29 cellular contexts compared by ENCODE assay signal in genomic region chr15:63556246-63556645, GRCh38. TPM values are rescaled to one million over a fixed set of nuclear protein-coding genes. Genes with fewer than 3 reads are reported as not detected.
DNase-seq lines count a peak whose midpoint lies in the region; ATAC-seq, FAIRE-seq and TF ChIP-seq lines count a peak whose summit lies in the region.
"Had no signal": no experiment of that assay in that cellular context is flagged by ENCODE, and none has a peak within 500 bp of the region (broad histone marks: within the 10 kb centered on the region; RNA-seq: fewer than 3 reads in every experiment).

No MANE protein-coding gene starts in this region.

- peaks cover 62% of the 10 kb centered on the region for H3K4me1 Mint-ChIP-seq in activated naive CD4-positive, alpha-beta T cell treated with anti-CD3 and anti-CD28 coated beads for 36 hours (ENCODE audit: low read depth)
- peaks cover 34% of the 10 kb centered on the region for H3K4me1 Mint-ChIP-seq in central memory CD8-positive, alpha-beta T cell

- H3K4ac ChIP-seq in trophoblast cell (ENCODE audit: low read depth, low read length), result no peak overlapping the region

- no peak overlapping the region for H2AK5ac ChIP-seq in trophoblast cell (ENCODE audit: low read length)

- no peak overlapping the region for H3K18ac ChIP-seq in trophoblast cell (ENCODE audit: low read length)

- no peak for ATAC-seq in central memory CD8-positive, alpha-beta T cell (replicated peaks; ENCODE audit: extremely low read depth, poor library complexity, severe bottlenecking)
- ATAC-seq: foreskin keratinocyte, HCT116, left cardiac atrium had no signal

- H4K91ac ChIP-seq in trophoblast cell (ENCODE audit: low read depth, low read length), result no peak overlapping the region

- peak; percentile 78 for FAIRE-seq in GM12892 (lab: Jason Lieb, UNC)

- no peaks in the 10 kb centered on the region for H3K9me3 ChIP-seq in trophoblast cell (ENCODE audit: insufficient read depth, low read depth, low read length)
- H3K9me3 ChIP-seq: A549, esophagus muscularis mucosa, SJSA1, stomach, thyroid gland had no signal

- peaks cover 0 to under 1% of the 10 kb centered on the region in 2 experiments for H3K4me1 ChIP-seq in trophoblast cell (ENCODE audit: control insufficient read depth in 1 of 2, insufficient read depth in 2 of 2, low read length in 2 of 2)

- H2AFZ ChIP-seq in trophoblast cell (ENCODE audit: insufficient read depth, low read length, poor library complexity), result no peak overlapping the region

- no peak for TF ChIP-seq POLR2A in GM12892 (IDR thresholded peaks at IDR 0.05; ENCODE audit: low read depth, low read length)

- peaks cover 39% of the 10 kb centered on the region for H3K36me3 Mint-ChIP-seq in activated naive CD4-positive, alpha-beta T cell treated with anti-CD3 and anti-CD28 coated beads for 36 hours (ENCODE audit: low read depth)
- peaks cover 47% of the 10 kb centered on the region for H3K36me3 Mint-ChIP-seq in central memory CD8-positive, alpha-beta T cell (ENCODE audit: insufficient read depth)

- H2BK12ac ChIP-seq in trophoblast cell (ENCODE audit: low read length), result no peak overlapping the region

- no peak overlapping the region for H4K12ac ChIP-seq in trophoblast cell (ENCODE audit: low read depth, low read length)

- DNase-seq in activated naive CD4-positive, alpha-beta T cell treated with anti-CD3 and anti-CD28 coated beads for 36 hours, result no peak
- no peak for DNase-seq in activated naive CD4-positive, alpha-beta T cell (lab: John Stamatoyannopoulos, UW)
- no peak for DNase-seq in GM12892 (ENCODE audit: insufficient read length)
- no peak for DNase-seq in central memory CD8-positive, alpha-beta T cell (ENCODE audit: low spot score in 2 of 2)
- DNase-seq in trophoblast cell, result no peak
- no peak for DNase-seq in inferior parietal cortex (ENCODE audit: extremely low spot score)
- DNase-seq in NCI-H524 treated with DMSO at 0.1 percent for 48 hours (lab: John Stamatoyannopoulos, UW), result no peak
- no peak for DNase-seq in NCI-H1694 treated with DMSO at 0.1 percent for 48 hours (lab: John Stamatoyannopoulos, UW)
- DNase-seq: activated CD4-positive, alpha-beta T cell treated with anti-CD3 and anti-CD28 coated beads, Interleukin-2, amount 50 U/mL, for 4 hours; activated gamma-delta T cell treated with Interleukin-2 at 50 U/mL for 16 hours; AML-193; aorta; endodermal cell; foreskin keratinocyte; GDM1; left cardiac atrium; NCI-H1417; NCI-H2081 treated with DMSO at 0.1 percent for 48 hours; NCI-H345; NCI-H748 treated with DMSO at 0.1 percent for 48 hours; nucleus accumbens; stomach; T-helper 1 cell; thyroid gland had no signal

- H3K14ac ChIP-seq in trophoblast cell (ENCODE audit: low read length), result no peak overlapping the region

- no peak overlapping the region for H3K27ac ChIP-seq in trophoblast cell (ENCODE audit: low read depth, low read length)
- H3K27ac ChIP-seq: A549, cardiac muscle cell, foreskin keratinocyte, SJSA1, thyroid gland had no signal

- no peaks in the 10 kb centered on the region for H3K9me3 Mint-ChIP-seq in activated naive CD4-positive, alpha-beta T cell treated with anti-CD3 and anti-CD28 coated beads for 36 hours
- H3K9me3 Mint-ChIP-seq in central memory CD8-positive, alpha-beta T cell, result no peaks in the 10 kb centered on the region
- H3K9me3 Mint-ChIP-seq: endodermal cell had no signal

- H3K4me3 ChIP-seq in trophoblast cell (ENCODE audit: low read depth, low read length), result no peak overlapping the region
- H3K4me3 ChIP-seq: A549, cardiac muscle cell, esophagus muscularis mucosa, SJSA1, stomach, thyroid gland had no signal

- no peak overlapping the region for H3K4me2 ChIP-seq in trophoblast cell (ENCODE audit: low read length)
- H3K4me2 ChIP-seq: A549 had no signal

- no peak overlapping the region for H2BK120ac ChIP-seq in trophoblast cell (ENCODE audit: insufficient read depth, low read length, poor library complexity)

- no peak overlapping the region for H3K9ac ChIP-seq in trophoblast cell (ENCODE audit: low read length)

- CTCF ChIA-PET in activated naive CD4-positive, alpha-beta T cell treated with anti-CD3 and anti-CD28 coated beads for 36 hours (lab: Charles Lee), result interaction anchor here (1.0 kb wide), 1 partner anchor 89 kb away, joined by 3 read pairs; no protein-coding TSS in a partner anchor

- H3K4me3 Mint-ChIP-seq in activated naive CD4-positive, alpha-beta T cell treated with anti-CD3 and anti-CD28 coated beads for 36 hours, result no peak overlapping the region
- H3K4me3 Mint-ChIP-seq in central memory CD8-positive, alpha-beta T cell, result no peak overlapping the region
- H3K4me3 Mint-ChIP-seq: endodermal cell had no signal

- H3K79me1 ChIP-seq in trophoblast cell (ENCODE audit: low read length), result no peaks in the 10 kb centered on the region

- WGBS in trophoblast cell (ENCODE audit: extremely low coverage, insufficient coverage, insufficient read length), result no CpG with 5 or more reads among the region's 6 CpGs

- peak overlapping the region; percentile 41 for H3K27ac Mint-ChIP-seq in activated naive CD4-positive, alpha-beta T cell treated with anti-CD3 and anti-CD28 coated beads for 36 hours
- H3K27ac Mint-ChIP-seq in central memory CD8-positive, alpha-beta T cell (ENCODE audit: low read depth), result peak overlapping the region; percentile 46
- H3K27ac Mint-ChIP-seq: endodermal cell had no signal

- intact Hi-C loops in activated naive CD4-positive, alpha-beta T cell treated with anti-CD3 and anti-CD28 coated beads for 36 hours (cut with micrococcal nuclease), result no loop called here

- H3K36me3 ChIP-seq in trophoblast cell (ENCODE audit: control insufficient read depth in 1 of 2, insufficient read depth in 2 of 2, low read length in 2 of 2), result peaks cover 4 to 6% of the 10 kb centered on the region in 2 experiments
- H3K36me3 ChIP-seq: cardiac muscle cell had no signal

- no peaks in the 10 kb centered on the region for H3K79me2 ChIP-seq in trophoblast cell (ENCODE audit: control insufficient read depth, insufficient read depth, low read length, poor library complexity)

- no peaks in the 10 kb centered on the region for H3K27me3 Mint-ChIP-seq in activated naive CD4-positive, alpha-beta T cell treated with anti-CD3 and anti-CD28 coated beads for 36 hours (ENCODE audit: low read depth)
- H3K27me3 Mint-ChIP-seq in central memory CD8-positive, alpha-beta T cell, result no peaks in the 10 kb centered on the region

- H3K23ac ChIP-seq in trophoblast cell (ENCODE audit: low read length), result peak overlapping the region; percentile 59

- H4K8ac ChIP-seq in trophoblast cell (ENCODE audit: low read depth, low read length), result no peak overlapping the region

- H3K27me3 ChIP-seq in trophoblast cell (ENCODE audit: insufficient read depth, low read length), result no peaks in the 10 kb centered on the region
- H3K27me3 ChIP-seq: cardiac muscle cell, esophagus muscularis mucosa, foreskin keratinocyte, SJSA1, stomach, thyroid gland had no signal

- no peak overlapping the region for H2BK5ac ChIP-seq in trophoblast cell (ENCODE audit: low read depth, low read length, poor library complexity)

RNA-seq across cellular contexts. Expression of gene FBXL22, which starts 40.9 kb away (rescaled TPM):
- total RNA-seq in activated naive CD4-positive, alpha-beta T cell treated with anti-CD3 and anti-CD28 coated beads for 36 hours, result under 1 TPM; 0.43 to 0.44 TPM
- polyA plus RNA-seq in GM12892 (2012; ENCODE audit: missing spikeins), result 0.40 TPM
- 0.08 TPM in 2 replicates for polyA plus RNA-seq in trophoblast cell (2013)

RNA-seq across cellular contexts. Expression of gene USP3, which starts 51.9 kb away (rescaled TPM):
- total RNA-seq in activated naive CD4-positive, alpha-beta T cell treated with anti-CD3 and anti-CD28 coated beads for 36 hours, result 10 to 100 TPM; 49.9 to 52.2 TPM
- polyA plus RNA-seq in GM12892 (2012; ENCODE audit: missing spikeins), result 27.9 TPM
- 28.3 and 28.6 TPM in 2 replicates for polyA plus RNA-seq in trophoblast cell (2013)
